In the genomic region with DNA sequence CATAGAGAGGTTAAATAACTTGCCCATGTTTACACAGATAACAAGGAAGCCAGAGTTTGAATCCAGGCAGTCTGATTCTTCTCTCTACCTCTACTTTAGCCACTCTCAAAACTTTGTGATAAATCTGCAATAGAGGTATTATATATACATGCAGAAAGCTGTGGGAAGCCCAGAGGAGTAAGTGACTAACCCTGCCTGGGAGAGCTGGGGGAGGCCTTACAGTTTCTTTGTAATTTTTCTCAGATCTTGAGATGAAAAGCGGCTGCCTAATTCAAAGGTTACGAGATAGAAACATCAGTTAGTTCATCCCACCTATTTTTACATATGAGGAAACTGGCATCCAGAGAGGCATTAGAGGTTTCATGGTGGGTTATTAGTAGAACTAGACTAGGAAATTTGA, we compare ENCODE assay signal across 11 cellular contexts. TPM values are rescaled to one million over a fixed set of nuclear protein-coding genes. Genes with fewer than 3 reads are reported as not detected.
A peak's percentile ranks its signal among the peaks of the same experiment; 100 is the strongest.
DNase-seq lines count a peak whose midpoint lies in the region; ATAC-seq and TF ChIP-seq lines count a peak whose summit lies in the region.
"Had no signal": no experiment of that assay in that cellular context is flagged by ENCODE, and none has a peak within 500 bp of the region (broad histone marks: within the 10 kb centered on the region; RNA-seq: fewer than 3 reads in every experiment).

No MANE protein-coding gene starts in this region.

- H3K4me1 ChIP-seq in BLaER1 (peaks cover 92% of the 10 kb centered on the region), KMS-11 (ENCODE audit: low read depth, poor library complexity, severe bottlenecking) (peaks cover 84% of the 10 kb centered on the region), mammary epithelial cell (ENCODE audit: insufficient read depth, low read length) (peaks cover 30% of the 10 kb centered on the region), A673 (ENCODE audit: insufficient read depth, low read length, poor library complexity, severe bottlenecking) (peaks cover 15% of the 10 kb centered on the region)

- peaks cover 68% of the 10 kb centered on the region for H3K4me1 Mint-ChIP-seq in activated T-helper 2 cell treated with anti-CD3 and anti-CD28 coated beads, Interferon-gamma antibody, Interleukin-2, Interleukin-4, amounts not matched to agents 10 μg/mL and 5 μg/mL and 100 μg/mL, durations not matched to agents 14 hours and 24 hours and 36 hours (ENCODE audit: low read depth)
- H3K4me1 Mint-ChIP-seq in natural killer cell (peaks cover 84 to 90% of the 10 kb centered on the region in 2 donors), nephron progenitor cell (peaks cover 56% of the 10 kb centered on the region)

- peaks cover 46% of the 10 kb centered on the region for H3K36me3 Mint-ChIP-seq in activated T-helper 2 cell treated with anti-CD3 and anti-CD28 coated beads, Interferon-gamma antibody, Interleukin-2, Interleukin-4, amounts not matched to agents 10 μg/mL and 5 μg/mL and 100 μg/mL, durations not matched to agents 14 hours and 24 hours and 36 hours (ENCODE audit: low read depth)
- H3K36me3 Mint-ChIP-seq in natural killer cell = no peaks in the 10 kb centered on the region
- peaks cover 5% of the 10 kb centered on the region for H3K36me3 Mint-ChIP-seq in nephron progenitor cell (ENCODE audit: low read depth)

- ATAC-seq in natural killer cell = no peak
- ATAC-seq: sciatic nerve had no signal

- POLR2A ChIA-PET in A673 (lab: Charles Lee; ENCODE audit: low non-redundant PET) = no interaction called here

- H2AFZ ChIP-seq in KMS-11 (ENCODE audit: low read depth) = no peak overlapping the region
- no peak overlapping the region for H2AFZ ChIP-seq in mammary epithelial cell (ENCODE audit: low read depth, low read length)

- no peaks in the 10 kb centered on the region for H3K27me3 Mint-ChIP-seq in activated T-helper 2 cell treated with anti-CD3 and anti-CD28 coated beads, Interferon-gamma antibody, Interleukin-2, Interleukin-4, amounts not matched to agents 10 μg/mL and 5 μg/mL and 100 μg/mL, durations not matched to agents 14 hours and 24 hours and 36 hours (ENCODE audit: low read depth)
- H3K27me3 Mint-ChIP-seq in natural killer cell (ENCODE audit: low read depth in 2 of 2) = no peaks in the 10 kb centered on the region
- H3K27me3 Mint-ChIP-seq in nephron progenitor cell (ENCODE audit: low read depth, poor library complexity) = no peaks in the 10 kb centered on the region

- H3K27ac Mint-ChIP-seq in activated T-helper 2 cell treated with anti-CD3 and anti-CD28 coated beads, Interferon-gamma antibody, Interleukin-2, Interleukin-4, amounts not matched to agents 10 μg/mL and 5 μg/mL and 100 μg/mL, durations not matched to agents 14 hours and 24 hours and 36 hours = peak overlapping the region; percentile 91
- H3K27ac Mint-ChIP-seq in natural killer cell (peak overlapping the region; percentile 83 to 85), nephron progenitor cell (no peak overlapping the region)

- TF ChIP-seq CTCF in KMS-11 (conservative IDR thresholded peaks at IDR 0.05; ENCODE audit: low read depth, low read length) = no peak
- no peak for TF ChIP-seq CTCF in natural killer cell (IDR thresholded peaks at IDR 0.05)
- no peak for TF ChIP-seq CTCF in mammary epithelial cell (conservative IDR thresholded peaks at IDR 0.05 in 1 of 2, IDR thresholded peaks at IDR 0.05 in 1 of 2; ENCODE audit: extremely low read depth in 1 of 2, insufficient read depth in 1 of 2, low read depth in 1 of 2, low read length in 2 of 2)
- no peak for TF ChIP-seq CTCF in nephron progenitor cell (IDR thresholded peaks at IDR 0.05)
- TF ChIP-seq CTCF in A673 (conservative IDR thresholded peaks at IDR 0.05; ENCODE audit: low read depth, low read length) = no peak

- peaks cover 96% of the 10 kb centered on the region for H3K79me2 ChIP-seq in KMS-11 (ENCODE audit: insufficient read depth, low read depth)
- H3K79me2 ChIP-seq in mammary epithelial cell (ENCODE audit: insufficient read depth, low read length) = peaks cover 98% of the 10 kb centered on the region

- H3K9ac ChIP-seq in BLaER1 (no peak overlapping the region), KMS-11 (no peak overlapping the region), mammary epithelial cell (ENCODE audit: insufficient read depth, low read length) (no peak overlapping the region)

- H3K27me3 ChIP-seq in BLaER1 (peaks cover 8% of the 10 kb centered on the region; the same call in 1 of the 2 replicates), KMS-11 (ENCODE audit: insufficient read depth, low read depth) (no peaks in the 10 kb centered on the region), mammary epithelial cell (ENCODE audit: insufficient read depth, low read length) (no peaks in the 10 kb centered on the region), A673 (replicated peaks; ENCODE audit: insufficient read depth, low read depth, low read length, poor library complexity) (no peaks in the 10 kb centered on the region)

- H3K27ac ChIP-seq in BLaER1 (no peak overlapping the region), KMS-11 (0 out of 2 replicates have a peak overlapping the region, but pooled peaks have one; percentile 77), mammary epithelial cell (ENCODE audit: insufficient read depth, low read depth, low read length) (no peak overlapping the region), A673 (ENCODE audit: low read depth, low read length, poor library complexity, severe bottlenecking) (no peak overlapping the region)

- no peak for DNase-seq in activated T-helper 2 cell treated with anti-CD3 and anti-CD28 coated beads, Interferon-gamma antibody, Interleukin-2, Interleukin-4, amounts not matched to agents 10 μg/mL and 5 μg/mL and 100 μg/mL, durations not matched to agents 14 hours and 24 hours and 36 hours (ENCODE audit: low spot score)
- DNase-seq in natural killer cell (no peak), mammary epithelial cell (no peak), nephron progenitor cell (no peak), SW480 (ENCODE audit: low spot score) (no peak), A673 (ENCODE audit: low spot score) (no peak)
- DNase-seq: C1 segment of cervical spinal cord, NCI-H748 treated with DMSO at 0.1 percent for 48 hours had no signal

- dilution Hi-C loops in mammary epithelial cell (cut with HindIII; ENCODE audit: low sequenced_read_pairs) = no loop called here

- H3K9me3 Mint-ChIP-seq in activated T-helper 2 cell treated with anti-CD3 and anti-CD28 coated beads, Interferon-gamma antibody, Interleukin-2, Interleukin-4, amounts not matched to agents 10 μg/mL and 5 μg/mL and 100 μg/mL, durations not matched to agents 14 hours and 24 hours and 36 hours = no peaks in the 10 kb centered on the region
- H3K9me3 Mint-ChIP-seq in natural killer cell = no peaks in the 10 kb centered on the region
- H3K9me3 Mint-ChIP-seq in nephron progenitor cell = no peaks in the 10 kb centered on the region

- peak overlapping the region; percentile 98 for H3K4me2 ChIP-seq in BLaER1
- H3K4me2 ChIP-seq in KMS-11 = peak overlapping the region; percentile 66
- H3K4me2 ChIP-seq in mammary epithelial cell (ENCODE audit: insufficient read depth, low read depth, low read length) = no peak overlapping the region

- CTCF ChIA-PET in mammary epithelial cell (lab: Charles Lee; ENCODE audit: low non-redundant PET) = no interaction called here
- CTCF ChIA-PET in A673 (lab: Charles Lee) = no interaction called here

- BruUV-seq in mammary epithelial cell (replicated peaks; lab: Mats Ljungman, UMichigan) = no TSS peak
- BruUV-seq in A673 (replicated peaks; lab: Mats Ljungman, UMichigan) = no TSS peak

- no peaks in the 10 kb centered on the region for H3K36me3 ChIP-seq in BLaER1
- H3K36me3 ChIP-seq in KMS-11 (ENCODE audit: insufficient read depth) = no peaks in the 10 kb centered on the region
- H3K36me3 ChIP-seq in mammary epithelial cell (ENCODE audit: insufficient read depth, low read length) = no peaks in the 10 kb centered on the region
- H3K36me3 ChIP-seq in A673 (ENCODE audit: insufficient read depth, low read length, poor library complexity, severe bottlenecking) = no peaks in the 10 kb centered on the region

- in situ Hi-C loops in mammary epithelial cell (cut with MboI; ENCODE audit: low sequenced_read_pairs in 2 of 2) = loop anchor here in 1 of 2 donors (25.0 kb wide), 1 partner anchor 102 kb away; no protein-coding TSS in a partner anchor

- no peaks in the 10 kb centered on the region for H3K9me3 ChIP-seq in BLaER1
- H3K9me3 ChIP-seq in mammary epithelial cell (replicated peaks; ENCODE audit: insufficient read depth, low read length) = no peaks in the 10 kb centered on the region
- H3K9me3 ChIP-seq in A673 (ENCODE audit: low read depth, low read length, poor library complexity, severe bottlenecking) = no peaks in the 10 kb centered on the region

- H4K20me1 ChIP-seq in BLaER1 (peaks cover 96% of the 10 kb centered on the region), KMS-11 (ENCODE audit: insufficient read depth) (no peaks in the 10 kb centered on the region), mammary epithelial cell (ENCODE audit: insufficient read depth, low read length) (no peaks in the 10 kb centered on the region)

- H3K4me3 Mint-ChIP-seq in activated T-helper 2 cell treated with anti-CD3 and anti-CD28 coated beads, Interferon-gamma antibody, Interleukin-2, Interleukin-4, amounts not matched to agents 10 μg/mL and 5 μg/mL and 100 μg/mL, durations not matched to agents 14 hours and 24 hours and 36 hours (ENCODE audit: low read depth) = peak overlapping the region; percentile 99
- H3K4me3 Mint-ChIP-seq in natural killer cell (peak overlapping the region; percentile 96), nephron progenitor cell (no peak overlapping the region)

- 97% methylated on average over 2 of the region's 2 CpGs for WGBS in mammary epithelial cell (ENCODE audit: low coverage, missing lambda C conversion rate)

- H3K4me3 ChIP-seq in BLaER1 (no peak overlapping the region), KMS-11 (IDR thresholded peaks at IDR 0.05; ENCODE audit: insufficient read depth, low read depth, low read length) (no peak overlapping the region), mammary epithelial cell (replicated peaks in 1 of 3; ENCODE audit: insufficient read depth in 1 of 3, low read depth in 2 of 3, low read length in 3 of 3) (no peak overlapping the region), A673 (ENCODE audit: low read depth, low read length, poor library complexity, severe bottlenecking) (no peak overlapping the region)

- intact Hi-C loops in activated T-helper 2 cell treated with anti-CD3 and anti-CD28 coated beads, Interferon-gamma antibody, Interleukin-2, Interleukin-4, amounts not matched to agents 10 μg/mL and 5 μg/mL and 100 μg/mL, durations not matched to agents 14 hours and 24 hours and 36 hours (cut with micrococcal nuclease) = loop anchor here (1.0 to 2.0 kb wide), 4 partner anchors 21 to 124 kb away; no protein-coding TSS in a partner anchor
- intact Hi-C loops in natural killer cell (cut with micrococcal nuclease) = no loop called here
- intact Hi-C loops in mammary epithelial cell (cut with micrococcal nuclease) = no loop called here
- intact Hi-C loops in A673 (cut with micrococcal nuclease; ENCODE audit: unreplicated experiment) = no loop called here

RNA-seq across cellular contexts. Expression of gene STIM1, which starts 4.9 kb away (rescaled TPM):
- 77.6 and 78.0 TPM in 2 replicates for total RNA-seq in activated T-helper 2 cell treated with anti-CD3 and anti-CD28 coated beads, Interferon-gamma antibody, Interleukin-2, Interleukin-4, amounts not matched to agents 10 μg/mL and 5 μg/mL and 100 μg/mL, durations not matched to agents 14 hours and 24 hours and 36 hours
- total RNA-seq in natural killer cell (100 to 1,000 TPM; 171 to 187 (median 175) TPM), mammary epithelial cell (10 to 100 TPM; 57.0 to 74.0 TPM), A673 (2021) (14.2 and 18.6 TPM in 2 replicates)
- polyA plus RNA-seq in mammary epithelial cell = 45.2 TPM
- 74.4 TPM for polyA minus RNA-seq in mammary epithelial cell

RNA-seq across cellular contexts. Expression of gene RHOG, which starts 19.6 kb away (rescaled TPM):
- total RNA-seq in activated T-helper 2 cell treated with anti-CD3 and anti-CD28 coated beads, Interferon-gamma antibody, Interleukin-2, Interleukin-4, amounts not matched to agents 10 μg/mL and 5 μg/mL and 100 μg/mL, durations not matched to agents 14 hours and 24 hours and 36 hours = 174 and 177 TPM in 2 replicates
- total RNA-seq in natural killer cell (100 to 1,000 TPM; 114 to 145 (median 137) TPM), mammary epithelial cell (10 to 100 TPM; 11.5 to 61.4 TPM), A673 (2021) (27.6 and 33.9 TPM in 2 replicates)
- polyA plus RNA-seq in mammary epithelial cell = 92.3 TPM
- 107 TPM for polyA minus RNA-seq in mammary epithelial cell

RNA-seq across cellular contexts. Expression of gene PGAP2, which starts 52.0 kb away (rescaled TPM):
- 23.8 and 30.3 TPM in 2 replicates for total RNA-seq in activated T-helper 2 cell treated with anti-CD3 and anti-CD28 coated beads, Interferon-gamma antibody, Interleukin-2, Interleukin-4, amounts not matched to agents 10 μg/mL and 5 μg/mL and 100 μg/mL, durations not matched to agents 14 hours and 24 hours and 36 hours
- total RNA-seq in natural killer cell (10 to 100 TPM in 1 of 3 donors, 1 to 10 TPM in 2; 9.5 to 17.5 (median 9.8) TPM), mammary epithelial cell (10 to 100 TPM; 20.3 to 36.4 TPM), A673 (2021) (16.2 and 21.3 TPM in 2 replicates)
- 45.2 TPM for polyA plus RNA-seq in mammary epithelial cell
- 74.2 TPM for polyA minus RNA-seq in mammary epithelial cell
